Comparison of ENCODE assay signal across 14 cellular contexts in genomic region chr3:191343115-191343514, GRCh38. TPM values are rescaled to one million over a fixed set of nuclear protein-coding genes. Genes with fewer than 3 reads are reported as not detected.
"Had no signal": no experiment of that assay in that cellular context is flagged by ENCODE, and none has a peak within 500 bp of the region (broad histone marks: within the 10 kb centered on the region; RNA-seq: fewer than 3 reads in every experiment).

No MANE protein-coding gene starts in this region.

- H3K4me3 ChIP-seq: breast epithelium, esophagus muscularis mucosa, ovary, transverse colon had no signal

- H3K27ac Mint-ChIP-seq: T-helper 17 cell had no signal

- ATAC-seq: activated CD4-positive, CD25-positive, alpha-beta regulatory T cell treated with anti-CD3 and anti-CD28 coated beads, Interleukin-2, amount 50 U/mL, for 24 hours; left cardiac atrium; T-helper 17 cell had no signal

- H3K36me3 ChIP-seq: breast epithelium, esophagus muscularis mucosa, ovary, transverse colon had no signal

- DNase-seq: activated naive CD4-positive, alpha-beta T cell treated with anti-CD3 and anti-CD28 coated beads, Interleukin-2, amount 50 U/mL, for 16 hours; activated T-cell treated with anti-CD3 and anti-CD28 coated beads, Interleukin-2, amount 50 U/mL, for 1 hour; glutamatergic neuron; left cardiac atrium; mesendoderm; ovary; stimulated activated CD4-positive, alpha-beta T cell treated with anti-CD3 and anti-CD28 coated beads, Interleukin-15, amount 100 ng/mL, for 24 hours; stimulated activated CD4-positive, alpha-beta T cell treated with anti-CD3 and anti-CD28 coated beads, Interleukin-4, amount 100 ng/mL, for 24 hours; T-helper 17 cell; transverse colon had no signal

- H3K27me3 ChIP-seq: breast epithelium, esophagus muscularis mucosa, ovary, transverse colon had no signal

- H3K4me3 Mint-ChIP-seq: neural crest cell, T-helper 17 cell had no signal

- H3K4me1 Mint-ChIP-seq: T-helper 17 cell had no signal

- H3K9me3 Mint-ChIP-seq: neural crest cell had no signal

- H3K27me3 Mint-ChIP-seq: T-helper 17 cell had no signal

- H3K27ac ChIP-seq: breast epithelium, esophagus muscularis mucosa, ovary, transverse colon had no signal

- H3K9me3 ChIP-seq: breast epithelium, esophagus muscularis mucosa, ovary, transverse colon had no signal

- H3K4me1 ChIP-seq: breast epithelium had no signal

RNA-seq across cellular contexts. Expression of gene UTS2B, which starts 12.8 kb away (rescaled TPM):
- total RNA-seq: T-helper 17 cell had no signal
